ENCODE assay signal across 25 cellular contexts in the genomic region with DNA sequence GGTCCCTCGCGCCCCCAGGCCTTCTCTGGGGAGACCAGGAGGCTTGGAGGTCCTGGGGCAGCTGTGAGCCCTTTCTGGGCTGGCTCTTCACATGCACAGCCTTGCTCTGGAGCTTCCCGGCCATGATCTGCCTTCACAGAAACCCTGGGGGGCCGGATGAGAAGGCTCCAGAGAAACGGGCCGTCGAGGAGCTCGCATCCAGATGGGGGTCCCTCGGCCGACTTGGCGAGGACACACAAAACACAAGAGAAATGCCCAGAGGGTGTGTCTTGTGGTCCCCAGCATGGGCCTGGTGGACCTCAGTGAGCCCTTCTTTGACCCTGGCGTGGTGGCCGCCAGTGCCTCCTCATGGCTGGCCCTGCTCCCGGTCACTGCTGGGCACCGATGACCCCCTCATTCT.
"Had no signal": no experiment of that assay in that cellular context is flagged by ENCODE, and none has a peak within 500 bp of the region (broad histone marks: within the 10 kb centered on the region; RNA-seq: fewer than 3 reads in every experiment).

No MANE protein-coding gene starts in this region.

- H3K27ac ChIP-seq: colonic mucosa, epithelial cell of prostate, esophagus squamous epithelium, gastroesophageal sphincter, heart left ventricle, hepatocyte, left lung, lower lobe of right lung had no signal

- H3K9me3 ChIP-seq: colonic mucosa, esophagus squamous epithelium, gastroesophageal sphincter, heart left ventricle, left lung, lower lobe of right lung, mucosa of descending colon had no signal

- H3K4me2 ChIP-seq: hepatocyte had no signal

- H3K27ac Mint-ChIP-seq: dendritic cell treated with granulocyte-macrophage colony-stimulating factor and Interleukin-4, amounts not matched to agents 40 ng/mL and 50 ng/mL, for 4 days; immature natural killer cell; mesothelial cell of epicardium had no signal

- H3K27me3 ChIP-seq: gastroesophageal sphincter, hepatocyte had no signal

- ATAC-seq: esophagus mucosa, gastroesophageal sphincter, heart left ventricle, left cardiac atrium, left lung, left ventricle myocardium superior, lower lobe of right lung, mucosa of descending colon had no signal

- H3K4me3 ChIP-seq: colonic mucosa, esophagus squamous epithelium, gastroesophageal sphincter, heart left ventricle, hepatocyte, left lung, lower lobe of right lung, mucosa of descending colon had no signal

- H3K36me3 Mint-ChIP-seq: immature natural killer cell, mesothelial cell of epicardium, naive B cell had no signal

- H3K4me3 Mint-ChIP-seq: dendritic cell treated with granulocyte-macrophage colony-stimulating factor and Interleukin-4, amounts not matched to agents 40 ng/mL and 50 ng/mL, for 4 days; immature natural killer cell; mesothelial cell of epicardium had no signal

- FAIRE-seq: endothelial cell of umbilical vein, frontal cortex had no signal

- H2AFZ ChIP-seq: hepatocyte had no signal

- H3K36me3 ChIP-seq: colonic mucosa, esophagus squamous epithelium, gastroesophageal sphincter, heart left ventricle, left lung, lower lobe of right lung had no signal

- H3K9me3 Mint-ChIP-seq: dendritic cell treated with granulocyte-macrophage colony-stimulating factor and Interleukin-4, amounts not matched to agents 40 ng/mL and 50 ng/mL, for 4 days; mesothelial cell of epicardium; naive B cell had no signal

- DNase-seq: colonic mucosa; cortex of kidney; effector CD4-positive, alpha-beta T cell; effector memory CD4-positive, alpha-beta T cell; erythroblast; esophagus squamous epithelium; foreskin fibroblast; heart left ventricle; hypothalamus; immature natural killer cell; left cardiac atrium; left lung; left ventricle myocardium superior; lower lobe of right lung; mesenchymal stem cell; naive B cell had no signal
